ENCODE assay signal across 8 cellular contexts in the genomic region with DNA sequence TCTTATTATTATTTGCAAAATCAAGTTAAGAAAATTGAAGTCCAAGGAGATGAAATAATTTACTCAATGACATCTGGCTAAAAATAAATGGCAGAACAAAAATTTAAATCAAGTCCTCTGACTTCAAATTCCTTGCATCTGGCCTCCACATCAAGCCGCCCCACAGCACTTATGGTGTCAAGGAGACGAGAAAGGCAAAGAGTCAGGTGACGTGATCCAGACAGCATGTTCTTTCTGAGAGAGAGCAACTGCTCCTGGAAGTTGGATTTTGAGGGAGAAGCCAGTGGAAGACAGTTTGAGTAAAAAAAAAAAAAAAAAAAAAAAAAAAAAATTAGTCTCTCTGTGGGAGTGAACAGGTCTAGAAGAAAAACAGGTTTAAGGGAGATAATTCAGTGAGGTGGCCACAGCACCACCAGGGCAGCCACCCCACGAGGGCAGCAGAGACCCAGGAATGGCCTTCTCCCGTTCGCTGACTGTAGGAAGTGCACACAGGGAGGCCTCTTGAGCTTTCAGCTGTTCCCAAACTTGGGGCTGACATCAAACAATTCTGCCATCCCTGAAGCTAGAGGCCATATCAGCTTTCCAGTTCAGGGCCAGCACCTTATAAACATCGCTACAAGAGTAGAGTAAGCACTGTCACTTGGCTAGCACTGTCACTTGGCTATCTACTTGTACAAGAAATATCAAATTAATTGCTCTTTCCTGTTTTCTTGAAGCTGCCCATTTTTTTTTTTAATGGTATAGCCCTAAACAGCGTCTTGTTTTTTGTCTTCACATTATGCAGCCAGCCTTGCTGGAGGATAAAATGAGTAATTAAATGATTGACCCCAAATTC. TPM values are rescaled to one million over a fixed set of nuclear protein-coding genes. Genes with fewer than 3 reads are reported as not detected.
DNase-seq lines count a peak whose midpoint lies in the region; ATAC-seq, FAIRE-seq and TF ChIP-seq lines count a peak whose summit lies in the region.

No MANE protein-coding gene starts in this region.

- no peaks in the 10 kb centered on the region for H4K20me1 ChIP-seq in endothelial cell of umbilical vein (replicated peaks; ENCODE audit: control insufficient read depth, extremely low read depth, insufficient read depth, low read length)

- BruUV-seq in endothelial cell of umbilical vein (replicated peaks; lab: Mats Ljungman, UMichigan), result no TSS peak

- CTCF ChIA-PET in CD8-positive, alpha-beta memory T cell (lab: Charles Lee), result interaction anchor here (0.5 to 2.4 kb wide), 14 partner anchors 10 to 288 kb away, joined by 3 to 11 read pairs (median 4); a partner anchor contains a TSS
- CTCF ChIA-PET in HEK293T (lab: Yijun Ruan, JAX), result interaction anchor here (0.5 to 1.7 kb wide), 21 partner anchors 9 to 855 kb away, joined by 3 to 23 read pairs (median 4); no protein-coding TSS in a partner anchor
- CTCF ChIA-PET in endothelial cell of umbilical vein (lab: Charles Lee), result interaction anchor here (0.5 to 3.3 kb wide), 39 partner anchors 9 to 910 kb away, joined by 3 to 66 read pairs (median 5); a partner anchor contains a TSS

- no peak overlapping the region for H3K27ac ChIP-seq in CD8-positive, alpha-beta memory T cell (ENCODE audit: low read depth, low read length)
- H3K27ac ChIP-seq in endothelial cell of umbilical vein (ENCODE audit: insufficient read depth, low read depth, low read length), result no peak overlapping the region

- peaks cover 31 to 43% (median 36%) of the 10 kb centered on the region in 3 donors for H3K4me1 Mint-ChIP-seq in CD8-positive, alpha-beta memory T cell
- peaks cover 5% of the 10 kb centered on the region for H3K4me1 Mint-ChIP-seq in mesothelial cell of epicardium

- no peak overlapping the region for H3K4me2 ChIP-seq in endothelial cell of umbilical vein (ENCODE audit: insufficient read depth, low read length)

- DNase-seq in CD8-positive, alpha-beta memory T cell, result peak in 4 of 5 donors; percentile 17 to 61 (median 36)
- peak; percentile 86 for DNase-seq in HEK293T (ENCODE audit: extremely low spot score)
- DNase-seq in NCI-H69 (lab: John Stamatoyannopoulos, UW), result peak; percentile 31
- peak; percentile 74 for DNase-seq in activated CD8-positive, alpha-beta memory T cell treated with anti-CD3 and anti-CD28 coated beads for 24 hours
- DNase-seq in endothelial cell of umbilical vein (ENCODE audit: low read depth, low spot score), result peak; percentile 62
- peak in 1 of 2 experiments; percentile 61 for DNase-seq in mesothelial cell of epicardium (ENCODE audit: low spot score in 2 of 2, unreplicated experiment in 2 of 2)
- peak; percentile 35 to 37 for DNase-seq in stimulated activated CD8-positive, alpha-beta memory T cell treated with anti-CD3 and anti-CD28 coated beads, Interleukin-7, amount 100 ng/mL, for 4 hours (ENCODE audit: low read depth in 2 of 2)

- H3K4me3 Mint-ChIP-seq in CD8-positive, alpha-beta memory T cell, result no peak overlapping the region
- no peak overlapping the region for H3K4me3 Mint-ChIP-seq in mesothelial cell of epicardium

- H3K36me3 Mint-ChIP-seq in CD8-positive, alpha-beta memory T cell, result peaks cover 3 to 9% (median 6%) of the 10 kb centered on the region in 3 donors
- H3K36me3 Mint-ChIP-seq in mesothelial cell of epicardium, result no peaks in the 10 kb centered on the region

- H3K4me1 ChIP-seq in CD8-positive, alpha-beta memory T cell (ENCODE audit: insufficient read depth, low read length), result peaks cover 26% of the 10 kb centered on the region
- H3K4me1 ChIP-seq in endothelial cell of umbilical vein (ENCODE audit: control insufficient read depth, extremely low read depth, insufficient read depth, low read length), result no peaks in the 10 kb centered on the region

- no peak for TF ChIP-seq POLR2A in endothelial cell of umbilical vein (IDR thresholded peaks at IDR 0.05; ENCODE audit: low read depth, low read length)

- H3K9me1 ChIP-seq in endothelial cell of umbilical vein (replicated peaks; ENCODE audit: control insufficient read depth, extremely low read depth, insufficient read depth, low read length), result no peaks in the 10 kb centered on the region

- dilution Hi-C loops in endothelial cell of umbilical vein (cut with MboI; ENCODE audit: extremely low pct_ligation_motif_present, low sequenced_read_pairs), result no loop called here

- H3K36me3 ChIP-seq in CD8-positive, alpha-beta memory T cell (ENCODE audit: insufficient read depth, low read length), result peaks cover 8% of the 10 kb centered on the region
- no peaks in the 10 kb centered on the region for H3K36me3 ChIP-seq in endothelial cell of umbilical vein (ENCODE audit: control insufficient read depth in 2 of 2, extremely low read depth in 1 of 2, insufficient read depth in 2 of 2, low read length in 2 of 2)

- FAIRE-seq in endothelial cell of umbilical vein (lab: Jason Lieb, UNC), result peak; percentile 83

- H2AFZ ChIP-seq in endothelial cell of umbilical vein (ENCODE audit: low read depth, low read length), result no peak overlapping the region

- intact Hi-C loops in endothelial cell of umbilical vein (cut with micrococcal nuclease), result loop anchor here (1.0 to 5.0 kb wide), 6 partner anchors 175 to 886 kb away; a partner anchor contains a TSS

- H3K9ac ChIP-seq in endothelial cell of umbilical vein (replicated peaks; ENCODE audit: extremely low read depth, insufficient read depth, low read length), result no peak overlapping the region

- peak; percentile 57 to 70 for TF ChIP-seq CTCF in endothelial cell of umbilical vein (IDR thresholded peaks at IDR 0.05; ENCODE audit: extremely low read depth in 1 of 2, insufficient read depth in 1 of 2, low read depth in 1 of 2, low read length in 2 of 2)
- peak; percentile 26 for TF ChIP-seq CTCF in mesothelial cell of epicardium (IDR thresholded peaks at IDR 0.05; ENCODE audit: unreplicated experiment)

- no peaks in the 10 kb centered on the region for H3K9me3 ChIP-seq in CD8-positive, alpha-beta memory T cell (ENCODE audit: low read length)
- no peaks in the 10 kb centered on the region for H3K9me3 ChIP-seq in endothelial cell of umbilical vein (replicated peaks; ENCODE audit: control insufficient read depth, insufficient read depth, low read length)

- POLR2A ChIA-PET in CD8-positive, alpha-beta memory T cell (lab: Charles Lee), result no interaction called here
- POLR2A ChIA-PET in HEK293T (lab: Yijun Ruan, JAX), result interaction anchor here (0.8 to 2.2 kb wide), 2 partner anchors 258 to 285 kb away, joined by 3 to 5 read pairs; a partner anchor contains a TSS
- POLR2A ChIA-PET in endothelial cell of umbilical vein (lab: Charles Lee), result no interaction called here

- H3K27ac Mint-ChIP-seq in CD8-positive, alpha-beta memory T cell, result no peak overlapping the region
- H3K27ac Mint-ChIP-seq in mesothelial cell of epicardium, result no peak overlapping the region

- no peak for ATAC-seq in GM19328 (IDR thresholded peaks at IDR 0.05; ENCODE audit: unreplicated experiment)

- no peaks in the 10 kb centered on the region for H3K27me3 Mint-ChIP-seq in CD8-positive, alpha-beta memory T cell
- no peaks in the 10 kb centered on the region for H3K27me3 Mint-ChIP-seq in mesothelial cell of epicardium (ENCODE audit: low read depth)

- no peaks in the 10 kb centered on the region for H3K79me2 ChIP-seq in endothelial cell of umbilical vein (ENCODE audit: control insufficient read depth, insufficient read depth, low read length)

- no peak overlapping the region for H3K4me3 ChIP-seq in CD8-positive, alpha-beta memory T cell (ENCODE audit: low read length)
- no peak overlapping the region for H3K4me3 ChIP-seq in endothelial cell of umbilical vein (replicated peaks in 1 of 3; ENCODE audit: insufficient read depth in 1 of 3, low read depth in 1 of 3, low read length in 3 of 3)

- H3K9me3 Mint-ChIP-seq in CD8-positive, alpha-beta memory T cell, result no peaks in the 10 kb centered on the region
- no peaks in the 10 kb centered on the region for H3K9me3 Mint-ChIP-seq in mesothelial cell of epicardium

- no peaks in the 10 kb centered on the region for H3K27me3 ChIP-seq in CD8-positive, alpha-beta memory T cell (ENCODE audit: insufficient read depth, low read length, poor library complexity, severe bottlenecking)
- H3K27me3 ChIP-seq in endothelial cell of umbilical vein (ENCODE audit: control insufficient read depth in 2 of 2, insufficient read depth in 2 of 2, low read length in 2 of 2), result peaks cover 0 to 2% of the 10 kb centered on the region in 2 experiments

RNA-seq across cellular contexts. Expression of a gene that starts 7.8 kb away (rescaled TPM):
- total RNA-seq in CD8-positive, alpha-beta memory T cell, result 1 to 10 TPM; 3.9 to 4.9 TPM
- 90.1 TPM for polyA plus RNA-seq in CD8-positive, alpha-beta memory T cell
- 0.35 TPM in 2 replicates for total RNA-seq in endothelial cell of umbilical vein
- polyA plus RNA-seq in endothelial cell of umbilical vein, result 0.81 and 0.89 TPM in 2 replicates
- 0.58 and 0.61 TPM in 2 replicates for polyA plus RNA-seq in endothelial cell of umbilical vein (2011; cell fraction: cytosol; rRNA removed)
- polyA plus RNA-seq in endothelial cell of umbilical vein (2011; cell fraction: nucleus; rRNA removed), result 1.5 TPM in 2 replicates
- 0.23 and 0.34 TPM in 2 replicates for polyA plus RNA-seq in endothelial cell of umbilical vein (2012)
- polyA minus RNA-seq in endothelial cell of umbilical vein, result 0.27 and 0.49 TPM in 2 replicates
- polyA minus RNA-seq in endothelial cell of umbilical vein (2011; cell fraction: cytosol; rRNA and poly(A)+ RNA removed), result not detected
- polyA minus RNA-seq in endothelial cell of umbilical vein (2011; cell fraction: nucleus; rRNA and poly(A)+ RNA removed), result 0.43 and 0.87 TPM in 2 replicates
- total RNA-seq in mesothelial cell of epicardium, result 0.72 to 1.1 TPM (median 0.83 TPM) in 3 replicates

RNA-seq across cellular contexts. Expression of a gene that starts 21.8 kb away (rescaled TPM):
- total RNA-seq in CD8-positive, alpha-beta memory T cell, result under 1 TPM; 0.39 to 0.51 TPM
- not detected for polyA plus RNA-seq in CD8-positive, alpha-beta memory T cell
- total RNA-seq in endothelial cell of umbilical vein, result 0.31 TPM in 1 of 2 replicates, not detected in the other
- polyA plus RNA-seq in endothelial cell of umbilical vein, result 0.03 TPM in 1 of 2 replicates, not detected in the other
- 0.06 TPM in 1 of 2 replicates, not detected in the other for polyA plus RNA-seq in endothelial cell of umbilical vein (2011; cell fraction: cytosol; rRNA removed)
- polyA plus RNA-seq in endothelial cell of umbilical vein (2011; cell fraction: nucleus; rRNA removed), result 0.26 and 0.31 TPM in 2 replicates
- not detected in 2 replicates for polyA plus RNA-seq in endothelial cell of umbilical vein (2012)
- polyA minus RNA-seq in endothelial cell of umbilical vein, result 0.90 TPM in 1 of 2 replicates, not detected in the other
- not detected for polyA minus RNA-seq in endothelial cell of umbilical vein (2011; cell fraction: cytosol; rRNA and poly(A)+ RNA removed)
- polyA minus RNA-seq in endothelial cell of umbilical vein (2011; cell fraction: nucleus; rRNA and poly(A)+ RNA removed), result 0.48 TPM in 1 of 2 replicates, not detected in the other
- total RNA-seq in mesothelial cell of epicardium, result not detected in 3 replicates

RNA-seq across cellular contexts. Expression of a gene that starts 21.8 kb away (rescaled TPM):
- total RNA-seq in CD8-positive, alpha-beta memory T cell, result under 1 TPM in 1 of 2 experiments, not detected in 1; 0.26 TPM
- polyA plus RNA-seq in CD8-positive, alpha-beta memory T cell, result not detected
- total RNA-seq in endothelial cell of umbilical vein (0.49 TPM in 1 of 2 replicates, not detected in the other), mesothelial cell of epicardium (not detected in 3 replicates)
- 0.07 and 0.24 TPM in 2 replicates for polyA plus RNA-seq in endothelial cell of umbilical vein
- 0.07 and 0.25 TPM in 2 replicates for polyA plus RNA-seq in endothelial cell of umbilical vein (2011; cell fraction: cytosol; rRNA removed)
- polyA plus RNA-seq in endothelial cell of umbilical vein (2011; cell fraction: nucleus; rRNA removed), result 0.28 and 0.43 TPM in 2 replicates
- polyA plus RNA-seq in endothelial cell of umbilical vein (2012), result not detected in 2 replicates
- not detected in 2 replicates for polyA minus RNA-seq in endothelial cell of umbilical vein
- polyA minus RNA-seq in endothelial cell of umbilical vein (2011; cell fraction: cytosol; rRNA and poly(A)+ RNA removed), result not detected
- polyA minus RNA-seq in endothelial cell of umbilical vein (2011; cell fraction: nucleus; rRNA and poly(A)+ RNA removed), result not detected in 2 replicates

RNA-seq across cellular contexts. Expression of a gene that starts 32.3 kb away (rescaled TPM):
- total RNA-seq in CD8-positive, alpha-beta memory T cell, result 100 to 1,000 TPM; 351 to 360 TPM
- 455 TPM for polyA plus RNA-seq in CD8-positive, alpha-beta memory T cell
- 235 and 244 TPM in 2 replicates for total RNA-seq in endothelial cell of umbilical vein
- 189 and 231 TPM in 2 replicates for polyA plus RNA-seq in endothelial cell of umbilical vein
- 304 and 324 TPM in 2 replicates for polyA plus RNA-seq in endothelial cell of umbilical vein (2011; cell fraction: cytosol; rRNA removed)
- polyA plus RNA-seq in endothelial cell of umbilical vein (2011; cell fraction: nucleus; rRNA removed), result 110 and 142 TPM in 2 replicates
- 254 and 375 TPM in 2 replicates for polyA plus RNA-seq in endothelial cell of umbilical vein (2012)
- polyA minus RNA-seq in endothelial cell of umbilical vein, result 121 and 143 TPM in 2 replicates
- polyA minus RNA-seq in endothelial cell of umbilical vein (2011; cell fraction: cytosol; rRNA and poly(A)+ RNA removed), result 157 TPM
- 24.6 and 27.9 TPM in 2 replicates for polyA minus RNA-seq in endothelial cell of umbilical vein (2011; cell fraction: nucleus; rRNA and poly(A)+ RNA removed)
- 155 to 162 TPM (median 156 TPM) in 3 replicates for total RNA-seq in mesothelial cell of epicardium

RNA-seq across cellular contexts. Expression of a gene that starts 32.5 kb away (rescaled TPM):
- total RNA-seq in CD8-positive, alpha-beta memory T cell, result 10 to 100 TPM; 73.2 to 74.7 TPM
- polyA plus RNA-seq in CD8-positive, alpha-beta memory T cell, result 42.2 TPM
- total RNA-seq in endothelial cell of umbilical vein (35.6 and 41.3 TPM in 2 replicates), mesothelial cell of epicardium (29.1 to 32.6 TPM (median 32.6 TPM) in 3 replicates)
- 105 and 116 TPM in 2 replicates for polyA plus RNA-seq in endothelial cell of umbilical vein
- polyA plus RNA-seq in endothelial cell of umbilical vein (2011; cell fraction: cytosol; rRNA removed), result 109 and 124 TPM in 2 replicates
- polyA plus RNA-seq in endothelial cell of umbilical vein (2011; cell fraction: nucleus; rRNA removed), result 174 and 192 TPM in 2 replicates
- polyA plus RNA-seq in endothelial cell of umbilical vein (2012), result 31.9 and 41.3 TPM in 2 replicates
- polyA minus RNA-seq in endothelial cell of umbilical vein, result 140 and 143 TPM in 2 replicates
- polyA minus RNA-seq in endothelial cell of umbilical vein (2011; cell fraction: cytosol; rRNA and poly(A)+ RNA removed), result 45.9 TPM
- polyA minus RNA-seq in endothelial cell of umbilical vein (2011; cell fraction: nucleus; rRNA and poly(A)+ RNA removed), result 26.5 and 59.3 TPM in 2 replicates
